12 cellular contexts compared by ENCODE assay signal in genomic region chr16:27625050-27625697, GRCh38.
A peak's percentile ranks its signal among the peaks of the same experiment; 100 is the strongest.
DNase-seq lines count a peak whose midpoint lies in the region; ATAC-seq and TF ChIP-seq lines count a peak whose summit lies in the region.
"Had no signal": no experiment of that assay in that cellular context is flagged by ENCODE, and none has a peak within 500 bp of the region (broad histone marks: within the 10 kb centered on the region; RNA-seq: fewer than 3 reads in every experiment).

No MANE protein-coding gene starts in this region.

- H3K27me3 Mint-ChIP-seq in neural crest cell (ENCODE audit: low read depth), result no peaks in the 10 kb centered on the region
- no peaks in the 10 kb centered on the region for H3K27me3 Mint-ChIP-seq in CD4-positive, alpha-beta T cell
- H3K27me3 Mint-ChIP-seq in activated CD4-positive, alpha-beta memory T cell treated with anti-CD3 and anti-CD28 coated beads, Interleukin-2, amount 10 ng/mL, durations not matched to agents 7 days and 5 days, result no peaks in the 10 kb centered on the region
- H3K27me3 Mint-ChIP-seq: activated CD8-positive, alpha-beta memory T cell treated with anti-CD3 and anti-CD28 coated beads, Interleukin-2, amount 10 ng/mL, durations not matched to agents 7 days and 5 days had no signal

- no peak overlapping the region for H3K27ac ChIP-seq in CD4-positive, alpha-beta T cell (ENCODE audit: low read depth, low read length)
- H3K27ac ChIP-seq: tibial artery had no signal

- CTCF ChIA-PET in CD4-positive, alpha-beta T cell (lab: Charles Lee), result no interaction called here
- CTCF ChIA-PET in activated CD4-positive, alpha-beta memory T cell treated with anti-CD3 and anti-CD28 coated beads, Interleukin-2, amount 10 ng/mL, durations not matched to agents 7 days and 5 days (lab: Charles Lee), result no interaction called here

- H3K27ac Mint-ChIP-seq in neural crest cell (ENCODE audit: unreplicated experiment), result peak overlapping the region; percentile 19
- H3K27ac Mint-ChIP-seq in CD4-positive, alpha-beta T cell, result no peak overlapping the region
- H3K27ac Mint-ChIP-seq in activated CD4-positive, alpha-beta memory T cell treated with anti-CD3 and anti-CD28 coated beads, Interleukin-2, amount 10 ng/mL, durations not matched to agents 7 days and 5 days, result no peak overlapping the region
- H3K27ac Mint-ChIP-seq: activated CD8-positive, alpha-beta memory T cell treated with anti-CD3 and anti-CD28 coated beads, Interleukin-2, amount 10 ng/mL, durations not matched to agents 7 days and 5 days; T-helper 2 cell treated with Interferon-gamma antibody and Interleukin-4, amounts not matched to agents 5 μg/mL and 100 μg/mL, for 36 hours had no signal

- intact Hi-C loops in CD4-positive, alpha-beta T cell (cut with DNase I, micrococcal nuclease), result no loop called here

- no peaks in the 10 kb centered on the region for H3K27me3 ChIP-seq in CD4-positive, alpha-beta T cell (ENCODE audit: control insufficient read depth, insufficient read depth, low read length)
- H3K27me3 ChIP-seq: tibial artery had no signal

- H3K4me1 Mint-ChIP-seq in neural crest cell, result peaks cover 24% of the 10 kb centered on the region
- no peaks in the 10 kb centered on the region for H3K4me1 Mint-ChIP-seq in CD4-positive, alpha-beta T cell (ENCODE audit: low read depth)
- no peaks in the 10 kb centered on the region for H3K4me1 Mint-ChIP-seq in activated CD4-positive, alpha-beta memory T cell treated with anti-CD3 and anti-CD28 coated beads, Interleukin-2, amount 10 ng/mL, durations not matched to agents 7 days and 5 days
- H3K4me1 Mint-ChIP-seq: activated CD8-positive, alpha-beta memory T cell treated with anti-CD3 and anti-CD28 coated beads, Interleukin-2, amount 10 ng/mL, durations not matched to agents 7 days and 5 days had no signal

- POLR2A ChIA-PET in CD4-positive, alpha-beta T cell (lab: Charles Lee), result interaction anchor here (0.8 kb wide), 1 partner anchor 1298 kb away, joined by 3 read pairs; no protein-coding TSS in a partner anchor
- POLR2A ChIA-PET in activated CD4-positive, alpha-beta memory T cell treated with anti-CD3 and anti-CD28 coated beads, Interleukin-2, amount 10 ng/mL, durations not matched to agents 7 days and 5 days (lab: Charles Lee), result no interaction called here

- peaks cover 4% of the 10 kb centered on the region for H3K36me3 Mint-ChIP-seq in neural crest cell (ENCODE audit: low read depth)
- H3K36me3 Mint-ChIP-seq in CD4-positive, alpha-beta T cell (ENCODE audit: low read depth), result peaks cover 24% of the 10 kb centered on the region
- peaks cover 3% of the 10 kb centered on the region for H3K36me3 Mint-ChIP-seq in activated CD4-positive, alpha-beta memory T cell treated with anti-CD3 and anti-CD28 coated beads, Interleukin-2, amount 10 ng/mL, durations not matched to agents 7 days and 5 days (ENCODE audit: low read depth)

- H3K9me3 ChIP-seq in CD4-positive, alpha-beta T cell (ENCODE audit: control insufficient read depth, low read length), result no peaks in the 10 kb centered on the region
- H3K9me3 ChIP-seq: Caco-2, tibial artery had no signal

- peaks cover 4% of the 10 kb centered on the region for H3K9me3 Mint-ChIP-seq in neural crest cell
- no peaks in the 10 kb centered on the region for H3K9me3 Mint-ChIP-seq in CD4-positive, alpha-beta T cell
- H3K9me3 Mint-ChIP-seq in activated CD4-positive, alpha-beta memory T cell treated with anti-CD3 and anti-CD28 coated beads, Interleukin-2, amount 10 ng/mL, durations not matched to agents 7 days and 5 days, result no peaks in the 10 kb centered on the region

- TF ChIP-seq CTCF in foreskin fibroblast (IDR thresholded peaks at IDR 0.05; ENCODE audit: low read depth, low read length) (no peak), neural crest cell (conservative IDR thresholded peaks at IDR 0.05) (no peak)
- TF ChIP-seq CTCF in CD4-positive, alpha-beta T cell (IDR thresholded peaks at IDR 0.05), result no peak

- H3K4me3 Mint-ChIP-seq in neural crest cell, result no peak overlapping the region
- no peak overlapping the region for H3K4me3 Mint-ChIP-seq in CD4-positive, alpha-beta T cell
- H3K4me3 Mint-ChIP-seq in activated CD4-positive, alpha-beta memory T cell treated with anti-CD3 and anti-CD28 coated beads, Interleukin-2, amount 10 ng/mL, durations not matched to agents 7 days and 5 days, result no peak overlapping the region
- H3K4me3 Mint-ChIP-seq: activated CD8-positive, alpha-beta memory T cell treated with anti-CD3 and anti-CD28 coated beads, Interleukin-2, amount 10 ng/mL, durations not matched to agents 7 days and 5 days; T-helper 2 cell treated with Interferon-gamma antibody and Interleukin-4, amounts not matched to agents 5 μg/mL and 100 μg/mL, for 36 hours had no signal

- ATAC-seq in CD4-positive, alpha-beta T cell (ENCODE audit: poor library complexity), result no peak
- ATAC-seq: activated CD8-positive, alpha-beta memory T cell treated with anti-CD3 and anti-CD28 coated beads, Interleukin-2, amount 10 ng/mL, durations not matched to agents 7 days and 5 days had no signal

- H3K4me3 ChIP-seq in foreskin fibroblast (ENCODE audit: low read depth in 1 of 2, low read length in 2 of 2), result no peak overlapping the region
- H3K4me3 ChIP-seq: tibial artery had no signal

- peak; percentile 59 for DNase-seq in DMS153 treated with DMSO at 0.1 percent for 48 hours (lab: John Stamatoyannopoulos, UW; ENCODE audit: unreplicated experiment)
- peak; percentile 25 for DNase-seq in NCI-H774 (lab: John Stamatoyannopoulos, UW)
- DNase-seq in foreskin fibroblast, result peak; percentile 32 to 35
- no peak for DNase-seq in neural crest cell (ENCODE audit: low read depth, low spot score)
- no peak for DNase-seq in stimulated activated CD4-positive, alpha-beta T cell treated with anti-CD3 and anti-CD28 coated beads, Interleukin-2, amount 100 ng/mL, for 48 hours
- DNase-seq in CD4-positive, alpha-beta T cell, result no peak
- no peak for DNase-seq in cortex of kidney (lab: John Stamatoyannopoulos, UW)
- no peak for DNase-seq in activated CD4-positive, alpha-beta memory T cell treated with anti-CD3 and anti-CD28 coated beads, Interleukin-2, amount 10 ng/mL, durations not matched to agents 7 days and 5 days
- DNase-seq: activated CD8-positive, alpha-beta memory T cell treated with anti-CD3 and anti-CD28 coated beads, Interleukin-2, amount 10 ng/mL, durations not matched to agents 7 days and 5 days had no signal

Comparison
In these comparisons a context has a peak if more than half of its experiments do, and no peak if none do; other contexts are left out.
1. DNase-seq: peak in DMS153 treated with DMSO at 0.1 percent for 48 hours (single experiment), NCI-H774 (single experiment) and foreskin fibroblast (2 of 2); none in neural crest cell (single experiment), stimulated activated CD4-positive, alpha-beta T cell treated with anti-CD3 and anti-CD28 coated beads, Interleukin-2, amount 100 ng/mL, for 48 hours (0 of 2), CD4-positive, alpha-beta T cell (0 of 10), cortex of kidney (single experiment) and activated CD4-positive, alpha-beta memory T cell treated with anti-CD3 and anti-CD28 coated beads, Interleukin-2, amount 10 ng/mL, durations not matched to agents 7 days and 5 days (single experiment).